In genomic region chr4:84750260-84750955, GRCh38 we compare ENCODE assay signal across 8 cellular contexts.
DNase-seq lines count a peak whose midpoint lies in the region; ATAC-seq and TF ChIP-seq lines count a peak whose summit lies in the region.

No MANE protein-coding gene starts in this region.

- intact Hi-C loops in activated B cell treated with CpG ODN at 0.5 μM for 24 hours (cut with micrococcal nuclease), result loop anchor here (1.0 to 2.0 kb wide), 2 partner anchors 221 to 1294 kb away; no protein-coding TSS in a partner anchor
- intact Hi-C loops in left ventricle myocardium superior (cut with micrococcal nuclease), result loop anchor here (1.0 kb wide), 1 partner anchor 221 kb away; no protein-coding TSS in a partner anchor
- intact Hi-C loops in stomach (cut with DNase I; ENCODE audit: low total_unique reads), result no loop called here

- TF ChIP-seq EP300 in stomach (IDR thresholded peaks at IDR 0.05), result no peak

- no peaks in the 10 kb centered on the region for H3K4me1 Mint-ChIP-seq in activated B cell treated with CpG ODN at 0.5 μM for 24 hours
- H3K4me1 Mint-ChIP-seq in stimulated activated naive B cell treated with anti-CD40 and anti-IgM and Interleukin-4, amounts not matched to agents 10 μg/mL and 1 μg/mL and 100 μg/mL, for 72 hours, result peaks cover 5% of the 10 kb centered on the region in 2 donors

- H3K9me3 Mint-ChIP-seq in activated B cell treated with CpG ODN at 0.5 μM for 24 hours, result no peaks in the 10 kb centered on the region
- H3K9me3 Mint-ChIP-seq in stimulated activated naive B cell treated with anti-CD40 and anti-IgM and Interleukin-4, amounts not matched to agents 10 μg/mL and 1 μg/mL and 100 μg/mL, for 72 hours, result no peaks in the 10 kb centered on the region

- CTCF ChIA-PET in activated B cell treated with CpG ODN at 0.5 μM for 24 hours (lab: Charles Lee), result interaction anchor here (0.7 to 2.4 kb wide), 7 partner anchors 14 to 1295 kb away, joined by 3 to 13 read pairs (median 4); no protein-coding TSS in a partner anchor

- 4 to 11% (median 8%) methylated on average over 1 of the region's 1 CpG for WGBS in stomach, 5 donors

- H3K27me3 ChIP-seq in stomach, result no peaks in the 10 kb centered on the region

- peaks cover 10 to 91% (median 86%) of the 10 kb centered on the region in 4 donors for H3K36me3 ChIP-seq in stomach

- POLR2A ChIA-PET in activated B cell treated with CpG ODN at 0.5 μM for 24 hours (lab: Charles Lee), result no interaction called here

- ATAC-seq in HG02623 (IDR thresholded peaks at IDR 0.05; ENCODE audit: unreplicated experiment), result peak; percentile 71
- ATAC-seq in activated B cell treated with CpG ODN at 0.5 μM for 24 hours (ENCODE audit: low read depth), result no peak
- peak; percentile 74 for ATAC-seq in left ventricle myocardium superior
- no peak for ATAC-seq in stimulated activated naive B cell treated with anti-CD40 and anti-IgM and Interleukin-4, amounts not matched to agents 10 μg/mL and 1 μg/mL and 100 μg/mL, for 72 hours (replicated peaks)

- peak; percentile 51 for TF ChIP-seq CTCF in activated B cell treated with CpG ODN at 0.5 μM for 24 hours (IDR thresholded peaks at IDR 0.05)
- peak in 5 of 7 experiments; percentile 31 to 59 (median 53) for TF ChIP-seq CTCF in stomach (IDR thresholded peaks at IDR 0.05)

- H3K4me3 Mint-ChIP-seq in activated B cell treated with CpG ODN at 0.5 μM for 24 hours, result no peak overlapping the region
- H3K4me3 Mint-ChIP-seq in stimulated activated naive B cell treated with anti-CD40 and anti-IgM and Interleukin-4, amounts not matched to agents 10 μg/mL and 1 μg/mL and 100 μg/mL, for 72 hours, result no peak overlapping the region

- peak; percentile 68 for DNase-seq in NCI-H510A treated with DMSO at 0.1 percent for 48 hours (lab: John Stamatoyannopoulos, UW)
- DNase-seq in NCI-H510A (lab: John Stamatoyannopoulos, UW), result no peak
- DNase-seq in NCI-H1694 treated with DMSO at 0.1 percent for 48 hours (lab: John Stamatoyannopoulos, UW), result peak; percentile 27
- DNase-seq in activated B cell treated with CpG ODN at 0.5 μM for 24 hours, result no peak
- DNase-seq in left ventricle myocardium superior, result no peak
- no peak for DNase-seq in stomach
- no peak for DNase-seq in stimulated activated naive B cell treated with anti-CD40 and anti-IgM and Interleukin-4, amounts not matched to agents 10 μg/mL and 1 μg/mL and 100 μg/mL, for 72 hours

- peaks cover 5% of the 10 kb centered on the region for H3K27me3 Mint-ChIP-seq in activated B cell treated with CpG ODN at 0.5 μM for 24 hours
- H3K27me3 Mint-ChIP-seq in stimulated activated naive B cell treated with anti-CD40 and anti-IgM and Interleukin-4, amounts not matched to agents 10 μg/mL and 1 μg/mL and 100 μg/mL, for 72 hours, result no peaks in the 10 kb centered on the region

- no peak overlapping the region for H3K4me3 ChIP-seq in stomach

- no peak overlapping the region for H3K27ac ChIP-seq in stomach

- H3K36me3 Mint-ChIP-seq in activated B cell treated with CpG ODN at 0.5 μM for 24 hours (ENCODE audit: low read depth), result no peaks in the 10 kb centered on the region
- H3K36me3 Mint-ChIP-seq in stimulated activated naive B cell treated with anti-CD40 and anti-IgM and Interleukin-4, amounts not matched to agents 10 μg/mL and 1 μg/mL and 100 μg/mL, for 72 hours, result no peaks in the 10 kb centered on the region

- H3K9me3 ChIP-seq in stomach, result no peaks in the 10 kb centered on the region

- no peak for TF ChIP-seq POLR2A in stomach (IDR thresholded peaks at IDR 0.05)

- H3K4me1 ChIP-seq in stomach, result peaks cover 0 to 13% (median 6%) of the 10 kb centered on the region in 4 donors

- no peak overlapping the region for H3K27ac Mint-ChIP-seq in activated B cell treated with CpG ODN at 0.5 μM for 24 hours
- no peak overlapping the region for H3K27ac Mint-ChIP-seq in stimulated activated naive B cell treated with anti-CD40 and anti-IgM and Interleukin-4, amounts not matched to agents 10 μg/mL and 1 μg/mL and 100 μg/mL, for 72 hours

Comparison
In these comparisons a context has a peak if more than half of its experiments do, and no peak if none do; other contexts are left out.
1. DNase-seq: peak in NCI-H510A treated with DMSO at 0.1 percent for 48 hours (single experiment) and NCI-H1694 treated with DMSO at 0.1 percent for 48 hours (single experiment); none in NCI-H510A (single experiment), activated B cell treated with CpG ODN at 0.5 μM for 24 hours (single experiment), left ventricle myocardium superior (single experiment), stomach (single experiment) and stimulated activated naive B cell treated with anti-CD40 and anti-IgM and Interleukin-4, amounts not matched to agents 10 μg/mL and 1 μg/mL and 100 μg/mL, for 72 hours (single experiment).
2. ATAC-seq: peak in HG02623 (single experiment) and left ventricle myocardium superior (single experiment); none in activated B cell treated with CpG ODN at 0.5 μM for 24 hours (single experiment) and stimulated activated naive B cell treated with anti-CD40 and anti-IgM and Interleukin-4, amounts not matched to agents 10 μg/mL and 1 μg/mL and 100 μg/mL, for 72 hours (0 of 2).